Comparison of ENCODE assay signal across 1 cellular context in genomic region chr3:113946831-113947230, GRCh38.
TF ChIP-seq lines count a peak whose summit lies in the region.

No MANE protein-coding gene starts in this region.

TF ChIP-seq in GM23338, 12 proteins besides CTCF, POLR2A, EP300 and RAD21 (continued from another document):
- TF ChIP-seq ZNF462 (CRISPR knock-in tag; IDR thresholded peaks at IDR 0.05) (no peak), EZH2 (IDR thresholded peaks at IDR 0.05; ENCODE audit: low read depth, unreplicated experiment) (no peak), ZNF114 (CRISPR knock-in tag; IDR thresholded peaks at IDR 0.05) (no peak), STAT1 (IDR thresholded peaks at IDR 0.05; ENCODE audit: unreplicated experiment) (no peak)
TF ChIP-seq in GM23338: peak in this region for 0.
